In the genomic region with DNA sequence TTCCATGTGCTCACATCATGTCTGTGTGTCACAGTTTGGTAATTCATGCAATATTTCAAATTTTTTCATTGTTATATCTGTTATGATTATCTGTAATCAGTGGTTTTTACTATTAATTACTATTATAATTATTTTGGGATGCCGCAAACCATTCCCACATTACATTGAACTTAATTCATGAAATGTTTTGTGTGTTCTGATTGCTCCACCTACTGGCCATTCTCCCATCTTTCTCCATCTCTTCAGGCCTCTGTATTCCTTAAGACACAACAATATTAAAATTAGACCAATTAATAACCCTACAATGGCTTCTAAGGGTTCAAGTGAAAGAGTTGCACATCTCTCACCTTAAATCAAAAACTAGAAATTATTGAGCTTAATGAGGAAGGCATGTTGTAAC, we compare ENCODE assay signal across 10 cellular contexts.
DNase-seq lines count a peak whose midpoint lies in the region; ATAC-seq, FAIRE-seq and TF ChIP-seq lines count a peak whose summit lies in the region.
"Had no signal": no experiment of that assay in that cellular context is flagged by ENCODE, and none has a peak within 500 bp of the region (broad histone marks: within the 10 kb centered on the region; RNA-seq: fewer than 3 reads in every experiment).

No MANE protein-coding gene starts in this region.

- no peaks in the 10 kb centered on the region for H3K4me1 Mint-ChIP-seq in activated T-cell treated with anti-CD3 and anti-CD28 coated beads, Interleukin-2, amount 50 U/mL, for 4 hours (ENCODE audit: low read depth)
- H3K4me1 Mint-ChIP-seq: activated naive CD4-positive, alpha-beta T cell treated with anti-CD3 and anti-CD28 coated beads, Interleukin-2, amount 50 U/mL, for 24 hours; memory B cell had no signal

- H3K4me2 ChIP-seq in hepatocyte, result no peak overlapping the region

- no peaks in the 10 kb centered on the region for H4K20me1 ChIP-seq in hepatocyte (ENCODE audit: insufficient read depth, poor library complexity, severe bottlenecking)

- no peaks in the 10 kb centered on the region for H3K36me3 ChIP-seq in left ventricle myocardium inferior
- no peaks in the 10 kb centered on the region for H3K36me3 ChIP-seq in right atrium auricular region
- no peaks in the 10 kb centered on the region for H3K36me3 ChIP-seq in SK-N-MC (ENCODE audit: insufficient read depth, low read length)
- no peaks in the 10 kb centered on the region for H3K36me3 ChIP-seq in hepatocyte (replicated peaks; ENCODE audit: insufficient read depth, low read depth)
- H3K36me3 ChIP-seq in MG63, result no peaks in the 10 kb centered on the region

- H3K27me3 ChIP-seq in left ventricle myocardium inferior (ENCODE audit: low read depth) (no peaks in the 10 kb centered on the region), right atrium auricular region (no peaks in the 10 kb centered on the region), hepatocyte (no peaks in the 10 kb centered on the region), MG63 (0 out of 2 replicates have a peak, but pooled peaks cover 5% of the 10 kb centered on the region)

- H3K36me3 Mint-ChIP-seq in activated T-cell treated with anti-CD3 and anti-CD28 coated beads, Interleukin-2, amount 50 U/mL, for 4 hours (ENCODE audit: insufficient read depth), result no peaks in the 10 kb centered on the region
- H3K36me3 Mint-ChIP-seq: activated naive CD4-positive, alpha-beta T cell treated with anti-CD3 and anti-CD28 coated beads, Interleukin-2, amount 50 U/mL, for 24 hours; memory B cell had no signal

- TF ChIP-seq CTCF in left ventricle myocardium inferior (IDR thresholded peaks at IDR 0.05; ENCODE audit: borderline replicate concordance) (peak; percentile 43), right atrium auricular region (IDR thresholded peaks at IDR 0.05) (peak in 1 of 2 donors; percentile 31), hepatocyte (IDR thresholded peaks at IDR 0.05; ENCODE audit: poor library complexity) (peak; percentile 75)

- H3K9me3 Mint-ChIP-seq in activated T-cell treated with anti-CD3 and anti-CD28 coated beads, Interleukin-2, amount 50 U/mL, for 4 hours, result peaks cover 22% of the 10 kb centered on the region
- H3K9me3 Mint-ChIP-seq: activated naive CD4-positive, alpha-beta T cell treated with anti-CD3 and anti-CD28 coated beads, Interleukin-2, amount 50 U/mL, for 24 hours had no signal

- FAIRE-seq in urothelium cell line (lab: Jason Lieb, UNC), result no peak

- ATAC-seq in activated T-cell treated with anti-CD3 and anti-CD28 coated beads, Interleukin-2, amount 50 U/mL, for 4 hours, result no peak

- WGBS in hepatocyte (ENCODE audit: low lambda C conversion rate, missing lambda C conversion rate), result 74% methylated on average over 1 of the region's 1 CpG

- no peak overlapping the region for H3K4me3 ChIP-seq in left ventricle myocardium inferior
- no peak overlapping the region for H3K4me3 ChIP-seq in right atrium auricular region
- no peak overlapping the region for H3K4me3 ChIP-seq in SK-N-MC
- no peak overlapping the region for H3K4me3 ChIP-seq in hepatocyte
- no peak overlapping the region for H3K4me3 ChIP-seq in MG63

- H3K9me2 ChIP-seq in hepatocyte (replicated peaks; ENCODE audit: insufficient read depth), result no peaks in the 10 kb centered on the region

- no peaks in the 10 kb centered on the region for H3K27me3 Mint-ChIP-seq in activated T-cell treated with anti-CD3 and anti-CD28 coated beads, Interleukin-2, amount 50 U/mL, for 4 hours (ENCODE audit: low read depth)
- H3K27me3 Mint-ChIP-seq: activated naive CD4-positive, alpha-beta T cell treated with anti-CD3 and anti-CD28 coated beads, Interleukin-2, amount 50 U/mL, for 24 hours; memory B cell had no signal

- H3K4me3 Mint-ChIP-seq in activated T-cell treated with anti-CD3 and anti-CD28 coated beads, Interleukin-2, amount 50 U/mL, for 4 hours, result no peak overlapping the region
- H3K4me3 Mint-ChIP-seq: activated naive CD4-positive, alpha-beta T cell treated with anti-CD3 and anti-CD28 coated beads, Interleukin-2, amount 50 U/mL, for 24 hours; memory B cell had no signal

- no peak for DNase-seq in left ventricle myocardium inferior
- DNase-seq in right atrium auricular region (ENCODE audit: low spot score), result no peak
- peak; percentile 5 for DNase-seq in SK-N-MC (ENCODE audit: low read depth, low spot score)
- peak; percentile 39 for DNase-seq in hepatocyte (ENCODE audit: low spot score)
- DNase-seq in urothelium cell line (ENCODE audit: low spot score), result peak; percentile 2
- DNase-seq in activated T-cell treated with anti-CD3 and anti-CD28 coated beads, Interleukin-2, amount 50 U/mL, for 4 hours, result no peak
- DNase-seq in MG63, result no peak
- DNase-seq in SHP77 treated with DMSO at 0.1 percent for 48 hours (lab: John Stamatoyannopoulos, UW), result no peak

- H3K79me2 ChIP-seq in hepatocyte, result no peaks in the 10 kb centered on the region

- H2AFZ ChIP-seq in hepatocyte, result no peak overlapping the region

- H3K9me3 ChIP-seq in left ventricle myocardium inferior (replicated peaks) (no peaks in the 10 kb centered on the region), right atrium auricular region (no peaks in the 10 kb centered on the region), SK-N-MC (ENCODE audit: low read depth, low read length) (no peaks in the 10 kb centered on the region), hepatocyte (ENCODE audit: low read depth) (no peaks in the 10 kb centered on the region), MG63 (no peaks in the 10 kb centered on the region)

- H3K9ac ChIP-seq in SK-N-MC (ENCODE audit: insufficient read length), result no peak overlapping the region

- H3K27ac ChIP-seq in left ventricle myocardium inferior (replicated peaks) (no peak overlapping the region), right atrium auricular region (no peak overlapping the region), SK-N-MC (no peak overlapping the region), hepatocyte (no peak overlapping the region)

- intact Hi-C loops in left ventricle myocardium inferior (cut with micrococcal nuclease), result no loop called here

- H3K4me1 ChIP-seq in left ventricle myocardium inferior, result no peaks in the 10 kb centered on the region
- no peaks in the 10 kb centered on the region for H3K4me1 ChIP-seq in right atrium auricular region
- no peaks in the 10 kb centered on the region for H3K4me1 ChIP-seq in hepatocyte (ENCODE audit: insufficient read depth)

Comparison
In these comparisons a context has a peak if more than half of its experiments do, and no peak if none do; other contexts are left out.
1. DNase-seq: peak in SK-N-MC (single experiment), hepatocyte (single experiment) and urothelium cell line (single experiment); none in left ventricle myocardium inferior (single experiment), right atrium auricular region (single experiment), activated T-cell treated with anti-CD3 and anti-CD28 coated beads, Interleukin-2, amount 50 U/mL, for 4 hours (single experiment), MG63 (single experiment) and SHP77 treated with DMSO at 0.1 percent for 48 hours (single experiment).